Comparison of ENCODE assay signal across 8 cellular contexts in the genomic region with DNA sequence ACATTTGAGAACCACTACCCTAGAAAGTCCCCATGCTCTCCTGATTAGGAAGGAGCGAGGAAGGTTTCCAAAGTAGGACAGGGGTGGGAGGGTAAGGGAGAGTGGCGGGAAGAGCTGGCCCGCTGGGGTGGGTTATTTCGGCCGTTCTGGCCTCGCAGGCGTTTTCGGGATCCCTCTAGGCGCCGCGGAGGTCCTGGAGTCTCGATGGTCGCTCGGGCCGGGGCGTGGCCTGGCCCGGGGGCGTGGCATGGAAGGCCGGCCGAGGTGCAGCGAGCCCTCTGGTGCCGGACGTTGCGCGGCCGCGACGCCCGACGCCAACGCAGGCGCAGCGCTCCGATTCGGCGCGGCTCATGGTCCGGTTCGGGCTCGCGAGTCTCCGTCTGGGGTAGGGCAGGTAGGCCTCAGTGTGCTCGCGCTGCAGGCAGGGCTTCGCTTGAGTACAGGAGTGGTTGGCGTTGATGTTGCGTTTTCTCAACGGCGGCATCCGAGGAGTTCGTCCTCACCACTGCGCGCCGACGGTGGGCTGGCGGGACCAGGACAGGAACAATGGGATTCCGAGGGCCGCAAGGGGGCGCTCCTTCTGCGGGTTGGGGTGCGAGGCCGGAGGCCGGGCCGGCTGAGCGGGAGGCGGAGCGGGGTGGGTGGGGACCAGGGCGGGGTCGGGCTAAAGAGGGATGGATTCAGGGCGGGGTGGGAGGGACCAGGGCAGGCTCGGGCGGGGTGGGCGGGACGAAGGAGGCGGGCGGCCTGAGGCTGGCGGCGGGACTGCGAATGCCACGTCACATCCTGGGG. TPM values are rescaled to one million over a fixed set of nuclear protein-coding genes. Genes with fewer than 3 reads are reported as not detected.
A peak's percentile ranks its signal among the peaks of the same experiment; 100 is the strongest.
DNase-seq lines count a peak whose midpoint lies in the region; ATAC-seq, FAIRE-seq and TF ChIP-seq lines count a peak whose summit lies in the region.

A gene with protein sequence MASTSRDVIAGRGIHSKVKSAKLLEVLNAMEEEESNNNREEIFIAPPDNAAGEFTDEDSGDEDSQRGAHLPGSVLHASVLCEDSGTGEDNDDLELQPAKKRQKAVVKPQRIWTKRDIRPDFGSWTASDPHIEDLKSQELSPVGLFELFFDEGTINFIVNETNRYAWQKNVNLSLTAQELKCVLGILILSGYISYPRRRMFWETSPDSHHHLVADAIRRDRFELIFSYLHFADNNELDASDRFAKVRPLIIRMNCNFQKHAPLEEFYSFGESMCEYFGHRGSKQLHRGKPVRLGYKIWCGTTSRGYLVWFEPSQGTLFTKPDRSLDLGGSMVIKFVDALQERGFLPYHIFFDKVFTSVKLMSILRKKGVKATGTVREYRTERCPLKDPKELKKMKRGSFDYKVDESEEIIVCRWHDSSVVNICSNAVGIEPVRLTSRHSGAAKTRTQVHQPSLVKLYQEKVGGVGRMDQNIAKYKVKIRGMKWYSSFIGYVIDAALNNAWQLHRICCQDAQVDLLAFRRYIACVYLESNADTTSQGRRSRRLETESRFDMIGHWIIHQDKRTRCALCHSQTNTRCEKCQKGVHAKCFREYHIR (plus strand): TSS at position 287 of the 792 bp plus-strand sequence. CDS start 7,628 bp downstream, outside the sequence.

- H3K4me1 ChIP-seq in right atrium auricular region = peaks cover 0 to 21% of the 10 kb centered on the region in 2 donors
- H3K4me1 ChIP-seq in uterus = no peaks in the 10 kb centered on the region

- peak within 1 kb of the TSS; percentile 66 to 70 for H3K4me3 ChIP-seq in right atrium auricular region
- H3K4me3 ChIP-seq in uterus = peak within 1 kb of the TSS; percentile 64 to 66

- DNase-seq in GM12892 (ENCODE audit: insufficient read length) (peak; percentile 81), NCI-H1417 (lab: John Stamatoyannopoulos, UW) (peak; percentile 85 to 92 (median 92)), T follicular helper cell (ENCODE audit: low read depth) (peak; percentile 89), amniotic epithelial cell (ENCODE audit: low read depth) (peak; percentile 85), right atrium auricular region (ENCODE audit: low spot score) (peak; percentile 89), pulmonary artery endothelial cell (ENCODE audit: low read depth, low spot score) (peak; percentile 69), uterus (peak; percentile 93 to 94)

- TF ChIP-seq POLR2A in GM12892 (IDR thresholded peaks at IDR 0.05; ENCODE audit: low read depth, low read length) = peak; percentile 94
- TF ChIP-seq POLR2A in uterus (IDR thresholded peaks at IDR 0.05) = peak in 1 of 2 donors; percentile 92

- H3K27me3 ChIP-seq in right atrium auricular region (no peaks in the 10 kb centered on the region), uterus (no peaks in the 10 kb centered on the region)

- H3K27ac ChIP-seq in right atrium auricular region (peak within 1 kb of the TSS; percentile 87 to 95), uterus (peak within 1 kb of the TSS; percentile 84 to 95)

- peak; percentile 98 for FAIRE-seq in GM12892 (lab: Jason Lieb, UNC)

- intact Hi-C loops in uterus (cut with DNase I; ENCODE audit: low total_unique reads) = no loop called here

- peak; percentile 93 for ATAC-seq in HG02798 (IDR thresholded peaks at IDR 0.05; ENCODE audit: poor library complexity, unreplicated experiment)

- TF ChIP-seq CTCF in right atrium auricular region (IDR thresholded peaks at IDR 0.05) (peak; percentile 64 to 72), uterus (IDR thresholded peaks at IDR 0.05) (peak; percentile 52 to 80 (median 62))

- no peaks in the 10 kb centered on the region for H3K9me3 ChIP-seq in right atrium auricular region
- no peaks in the 10 kb centered on the region for H3K9me3 ChIP-seq in uterus

- H3K36me3 ChIP-seq in right atrium auricular region = no peaks in the 10 kb centered on the region
- no peaks in the 10 kb centered on the region for H3K36me3 ChIP-seq in uterus

RNA-seq across cellular contexts. Expression of the gene that starts here (rescaled TPM):
- polyA plus RNA-seq in GM12892 (2012; ENCODE audit: missing spikeins) = 2.8 TPM
- total RNA-seq in right atrium auricular region = 1 to 10 TPM; 2.4 to 3.1 TPM
- total RNA-seq in pulmonary artery endothelial cell = 4.6 and 9.6 TPM in 2 replicates
- 10 to 100 TPM in 3 of 4 donors, 1 to 10 TPM in 1; 7.9 to 16.5 (median 13.0) TPM for total RNA-seq in uterus

Comparison
In these comparisons a context has a peak if more than half of its experiments do, and no peak if none do; other contexts are left out.
1. Peak in every context shown above with its lines: DNase-seq, ATAC-seq, H3K4me3 ChIP-seq and H3K27ac ChIP-seq.